In genomic region chr6:169289671-169290408, GRCh38 we compare ENCODE assay signal across 13 cellular contexts. TPM values are rescaled to one million over a fixed set of nuclear protein-coding genes. Genes with fewer than 3 reads are reported as not detected.
A peak's percentile ranks its signal among the peaks of the same experiment; 100 is the strongest.
DNase-seq lines count a peak whose midpoint lies in the region; ATAC-seq and TF ChIP-seq lines count a peak whose summit lies in the region.
"Had no signal": no experiment of that assay in that cellular context is flagged by ENCODE, and none has a peak within 500 bp of the region (broad histone marks: within the 10 kb centered on the region; RNA-seq: fewer than 3 reads in every experiment).

No MANE protein-coding gene starts in this region.

- TF ChIP-seq CTCF in sigmoid colon (IDR thresholded peaks at IDR 0.05) (no peak), GM10266 (IDR thresholded peaks at IDR 0.05; ENCODE audit: control insufficient read depth, insufficient read depth, low read depth, missing control alignments) (no peak)

- no peaks in the 10 kb centered on the region for H3K4me1 ChIP-seq in sigmoid colon

- DNase-seq in EH (ENCODE audit: low read depth) (peak; percentile 44), RPMI7951 (ENCODE audit: low read depth) (peak; percentile 92), fibroblast of peridontal ligament (ENCODE audit: extremely low read depth) (peak; percentile 97), sigmoid colon (peak; percentile 81), GM10266 (ENCODE audit: extremely low spot score) (no peak), substantia nigra (lab: John Stamatoyannopoulos, UW) (no peak)
- DNase-seq: activated CD8-positive, alpha-beta memory T cell treated with anti-CD3 and anti-CD28 coated beads for 24 hours; amygdala; stomach; T-helper 17 cell had no signal

- H3K27me3 ChIP-seq in sigmoid colon, result no peaks in the 10 kb centered on the region

- 68 to 81% methylated on average over 18 of the region's 18 CpGs for WGBS in sigmoid colon, 2 donors

- no peak overlapping the region for H3K4me3 ChIP-seq in sigmoid colon
- H3K4me3 ChIP-seq: stomach had no signal

- no peaks in the 10 kb centered on the region for H3K36me3 ChIP-seq in sigmoid colon
- H3K36me3 ChIP-seq: stomach had no signal

- H3K9me3 ChIP-seq in sigmoid colon, result no peaks in the 10 kb centered on the region
- H3K9me3 ChIP-seq: stomach had no signal

- intact Hi-C loops in sigmoid colon (cut with DNase I), result no loop called here

- TF ChIP-seq POLR2A in sigmoid colon (IDR thresholded peaks at IDR 0.05), result no peak

- ATAC-seq in HG03442 (IDR thresholded peaks at IDR 0.05; ENCODE audit: unreplicated experiment) (no peak), GM21367 (IDR thresholded peaks at IDR 0.05; ENCODE audit: unreplicated experiment) (no peak)
- ATAC-seq: T-helper 17 cell had no signal

- no peak for TF ChIP-seq EP300 in sigmoid colon (IDR thresholded peaks at IDR 0.05)

- peak overlapping the region in 2 of 4 donors; percentile 4 to 8 for H3K27ac ChIP-seq in sigmoid colon
- no peak overlapping the region for H3K27ac ChIP-seq in substantia nigra (ENCODE audit: low read depth, low read length, poor library complexity, severe bottlenecking)

RNA-seq across cellular contexts. Expression of gene THBS2, which starts 36.2 kb away (rescaled TPM):
- 90.8 and 93.5 TPM in 2 replicates for total RNA-seq in RPMI7951 (2014; rRNA removed; shearing (Covaris generic))
- 10 to 100 TPM; 37.6 to 59.0 (median 42.7) TPM for total RNA-seq in sigmoid colon
- polyA plus RNA-seq in sigmoid colon, result 1 to 10 TPM; 1.7 to 3.0 (median 1.8) TPM
- total RNA-seq: NCI-H460, T-helper 17 cell had no signal

Comparison
In these comparisons a context has a peak if more than half of its experiments do, and no peak if none do; other contexts are left out.
1. DNase-seq: peak in EH (single experiment), RPMI7951 (single experiment), fibroblast of peridontal ligament (single experiment) and sigmoid colon (single experiment); none in GM10266 (single experiment) and substantia nigra (0 of 49).